8 cellular contexts compared by ENCODE assay signal in the genomic region with DNA sequence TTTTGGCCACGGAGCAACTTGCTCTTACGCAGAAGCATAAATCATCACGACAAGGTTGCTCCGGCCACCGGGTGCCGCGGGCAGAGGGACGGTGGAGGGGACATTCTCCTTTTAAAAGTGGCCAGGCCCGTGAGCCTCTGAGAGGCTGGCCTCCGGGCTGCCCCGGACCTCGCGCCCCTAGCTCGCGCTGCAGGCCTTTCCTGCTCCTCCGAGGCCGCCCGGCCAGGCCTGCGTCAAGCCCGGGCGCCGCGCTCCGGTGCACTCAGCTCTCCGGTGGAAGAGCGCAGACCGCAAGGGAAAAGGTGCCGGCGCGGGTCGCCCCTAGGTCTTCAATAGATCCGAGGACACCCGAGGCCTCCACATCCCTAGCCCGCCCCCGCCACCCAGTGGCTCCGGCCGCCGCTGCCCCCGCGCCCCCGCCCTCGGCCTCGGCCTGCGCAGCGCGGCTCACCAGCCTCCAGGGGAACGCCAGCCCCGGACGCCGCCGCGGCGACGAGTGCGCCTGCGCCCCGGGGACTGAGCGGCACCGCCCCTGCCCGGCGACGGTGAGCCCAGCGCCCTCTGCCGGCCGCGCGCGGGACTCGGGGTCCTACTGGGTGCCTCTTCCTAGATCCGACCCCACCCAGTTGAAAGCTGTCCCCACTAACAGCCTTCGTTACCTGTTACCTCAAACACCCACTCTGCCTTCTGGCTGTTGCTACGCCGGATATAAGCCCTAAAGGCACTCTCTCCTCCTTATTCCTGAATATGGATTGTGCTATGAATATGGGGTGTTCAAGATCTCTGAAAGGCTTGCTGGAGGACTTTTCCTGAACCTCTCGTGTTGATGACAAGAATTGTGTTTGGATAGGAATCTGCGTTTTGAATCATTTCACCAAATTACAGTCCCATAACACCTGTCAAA. TPM values are rescaled to one million over a fixed set of nuclear protein-coding genes. Genes with fewer than 3 reads are reported as not detected.
A peak's percentile ranks its signal among the peaks of the same experiment; 100 is the strongest.
DNase-seq lines count a peak whose midpoint lies in the region; ATAC-seq and TF ChIP-seq lines count a peak whose summit lies in the region.

A gene (minus strand): TSS at position 500 of the 904 bp plus-strand sequence. CDS start 10,671 bp downstream, outside the sequence.

- peak within 1 kb of the TSS; percentile 71 to 97 (median 95) for H3K27ac ChIP-seq in adrenal gland
- peak within 1 kb of the TSS; percentile 72 to 96 (median 88) for H3K27ac ChIP-seq in heart right ventricle
- peak within 1 kb of the TSS; percentile 90 for H3K27ac ChIP-seq in upper lobe of right lung

- intact Hi-C loops in adrenal gland (cut with DNase I) (loop anchor here (5.0 to 10.0 kb wide), 3 partner anchors 152 to 362 kb away; a partner anchor contains a TSS), heart right ventricle (cut with DNase I) (loop anchor here in 6 of 10 donors (5.0 to 10.0 kb wide), 7 partner anchors 92 to 362 kb away; a partner anchor contains a TSS), upper lobe of right lung (cut with DNase I) (no loop called here)

- ATAC-seq in HG02623 (IDR thresholded peaks at IDR 0.05; ENCODE audit: unreplicated experiment), result peak; percentile 94
- ATAC-seq in heart right ventricle, result peak; percentile 99 to 100 (median 100)
- peak; percentile 99 for ATAC-seq in upper lobe of right lung

- TF ChIP-seq CTCF in GM12873 (IDR thresholded peaks at IDR 0.05; ENCODE audit: insufficient read depth, low read depth, low read length, missing control alignments) (peak; percentile 87), adrenal gland (IDR thresholded peaks at IDR 0.05) (peak; percentile 45 to 98 (median 84)), heart right ventricle (IDR thresholded peaks at IDR 0.05) (peak; percentile 83 to 99 (median 95)), progenitor cell of endocrine pancreas (IDR thresholded peaks at IDR 0.05; ENCODE audit: unreplicated experiment) (peak; percentile 93), upper lobe of right lung (IDR thresholded peaks at IDR 0.05) (peak; percentile 90)

- H3K4me1 ChIP-seq in adrenal gland (replicated peaks in 1 of 2) (peaks cover 24 to 46% of the 10 kb centered on the region in 2 donors), heart right ventricle (peaks cover 0 to 28% (median 12%) of the 10 kb centered on the region in 9 donors), upper lobe of right lung (peaks cover 23% of the 10 kb centered on the region)

- peak within 1 kb of the TSS; percentile 52 to 92 (median 86) for H3K4me3 ChIP-seq in adrenal gland
- peak within 1 kb of the TSS; percentile 54 to 86 (median 76) for H3K4me3 ChIP-seq in heart right ventricle
- peak within 1 kb of the TSS; percentile 85 for H3K4me3 ChIP-seq in upper lobe of right lung

- H3K27me3 Mint-ChIP-seq in progenitor cell of endocrine pancreas, result peaks cover 3% of the 10 kb centered on the region

- peak within 1 kb of the TSS; percentile 78 for H3K27ac Mint-ChIP-seq in progenitor cell of endocrine pancreas

- WGBS in adrenal gland, 4 donors, result 1 to 3% (median 2%) methylated on average over 12 to 75 of the region's 75 CpGs
- WGBS in heart right ventricle, 2 donors, result 1% methylated on average over 73 to 75 of the region's 75 CpGs

- no peaks in the 10 kb centered on the region for H3K9me3 Mint-ChIP-seq in progenitor cell of endocrine pancreas (ENCODE audit: low read depth)

- peak; percentile 81 for DNase-seq in NCI-H1105 treated with DMSO at 0.1 percent for 48 hours (lab: John Stamatoyannopoulos, UW)
- peak; percentile 77 for DNase-seq in SW480 (ENCODE audit: low spot score)
- peak; percentile 89 to 94 (median 91) for DNase-seq in adrenal gland
- DNase-seq in heart right ventricle, result peak; percentile 91 to 96
- peak; percentile 95 for DNase-seq in progenitor cell of endocrine pancreas (ENCODE audit: low spot score, unreplicated experiment)
- DNase-seq in upper lobe of right lung, result peak; percentile 97

- no peaks in the 10 kb centered on the region for H3K27me3 ChIP-seq in adrenal gland
- peaks cover 0 to 10% (median 0%) of the 10 kb centered on the region in 7 donors for H3K27me3 ChIP-seq in heart right ventricle
- H3K27me3 ChIP-seq in upper lobe of right lung, result no peaks in the 10 kb centered on the region

- H3K36me3 ChIP-seq in adrenal gland (replicated peaks in 1 of 2) (no peaks in the 10 kb centered on the region), heart right ventricle (no peaks in the 10 kb centered on the region), upper lobe of right lung (no peaks in the 10 kb centered on the region)

- no peaks in the 10 kb centered on the region for H3K36me3 Mint-ChIP-seq in progenitor cell of endocrine pancreas (ENCODE audit: insufficient read depth)

- peak; percentile 61 to 81 for TF ChIP-seq POLR2A in adrenal gland (IDR thresholded peaks at IDR 0.05)

- peak within 1 kb of the TSS; percentile 70 for H3K4me3 Mint-ChIP-seq in progenitor cell of endocrine pancreas (ENCODE audit: low read depth)

- peaks cover 42% of the 10 kb centered on the region for H3K4me1 Mint-ChIP-seq in progenitor cell of endocrine pancreas (ENCODE audit: low read depth)

- no peaks in the 10 kb centered on the region for H3K9me3 ChIP-seq in adrenal gland (replicated peaks in 1 of 3)
- H3K9me3 ChIP-seq in heart right ventricle, result no peaks in the 10 kb centered on the region
- no peaks in the 10 kb centered on the region for H3K9me3 ChIP-seq in upper lobe of right lung

RNA-seq across cellular contexts. Expression of the gene that starts here (rescaled TPM):
- total RNA-seq in adrenal gland, result 100 to 1,000 TPM in 2 of 8 donors, 10 to 100 TPM in 6; 24.8 to 116 (median 40.6) TPM
- polyA plus RNA-seq in adrenal gland, result 10 to 100 TPM; 18.7 to 38.6 (median 36.7) TPM
- total RNA-seq in heart right ventricle, result 10 to 100 TPM in 5 of 10 donors, 1 to 10 TPM in 5; 8.7 to 13.3 (median 9.8) TPM
- polyA plus RNA-seq in heart right ventricle, result 1 to 10 TPM; 4.1 to 9.1 TPM
- total RNA-seq in progenitor cell of endocrine pancreas, result 9.5 and 12.2 TPM in 2 replicates
- total RNA-seq in upper lobe of right lung, result 9.0 TPM

Comparison
In these comparisons a context has a peak if more than half of its experiments do, and no peak if none do; other contexts are left out.
1. Peak in every context shown above with its lines: DNase-seq, ATAC-seq, H3K4me3 ChIP-seq and H3K27ac ChIP-seq.